In genomic region chr19:21835429-21835809, GRCh38 we compare ENCODE assay signal across 8 cellular contexts. TPM values are rescaled to one million over a fixed set of nuclear protein-coding genes. Genes with fewer than 3 reads are reported as not detected.
DNase-seq lines count a peak whose midpoint lies in the region; ATAC-seq and TF ChIP-seq lines count a peak whose summit lies in the region.

No MANE protein-coding gene starts in this region.

- H3K27ac Mint-ChIP-seq in CD14-positive monocyte (peak overlapping the region; percentile 98 to 100 (median 99)), nephron progenitor cell (peak overlapping the region; percentile 100)

- H3K27me3 ChIP-seq in MG63 (no peaks in the 10 kb centered on the region), dorsolateral prefrontal cortex (no peaks in the 10 kb centered on the region)

- H3K9me3 ChIP-seq in MG63: no peaks in the 10 kb centered on the region

- intact Hi-C loops in CD14-positive monocyte (cut with micrococcal nuclease) (loop anchor here (5.0 to 10.0 kb wide), 3 partner anchors 68 to 821 kb away; partner anchors contain the start of gene ZNF100 (in 2 of the 2)), dorsolateral prefrontal cortex (cut with DNase I) (loop anchor here in 1 of 2 donors (5.0 kb wide), 1 partner anchor 328 kb away; the partner anchor contains the start of gene ZNF429), sciatic nerve (cut with DNase I) (no loop called here)

- H3K4me1 Mint-ChIP-seq in CD14-positive monocyte: peaks cover 4% of the 10 kb centered on the region
- H3K4me1 Mint-ChIP-seq in nephron progenitor cell: peaks cover 23% of the 10 kb centered on the region

- H3K4me3 ChIP-seq in MG63: peak overlapping the region; percentile 35
- peak overlapping the region; percentile 57 to 92 (median 80) for H3K4me3 ChIP-seq in dorsolateral prefrontal cortex

- H3K9me3 Mint-ChIP-seq in CD14-positive monocyte: peaks cover 18 to 43% (median 39%) of the 10 kb centered on the region in 7 donors
- peaks cover 59% of the 10 kb centered on the region for H3K9me3 Mint-ChIP-seq in nephron progenitor cell

- H3K36me3 ChIP-seq in MG63: no peaks in the 10 kb centered on the region

- no peak for ATAC-seq in GM18868 (IDR thresholded peaks at IDR 0.05; ENCODE audit: unreplicated experiment)
- no peak for ATAC-seq in sciatic nerve
- ATAC-seq in GM21737 (IDR thresholded peaks at IDR 0.05; ENCODE audit: unreplicated experiment): no peak

- H3K4me3 Mint-ChIP-seq in CD14-positive monocyte: peak overlapping the region; percentile 98 to 99
- peak overlapping the region; percentile 99 for H3K4me3 Mint-ChIP-seq in nephron progenitor cell

- H3K27ac ChIP-seq in dorsolateral prefrontal cortex: peak overlapping the region; percentile 32 to 97 (median 90)

- H3K36me3 Mint-ChIP-seq in CD14-positive monocyte (peaks cover 15 to 38% of the 10 kb centered on the region in 2 donors), nephron progenitor cell (ENCODE audit: low read depth) (peaks cover 82% of the 10 kb centered on the region)

- TF ChIP-seq CTCF in CD14-positive monocyte (IDR thresholded peaks at IDR 0.05): no peak
- no peak for TF ChIP-seq CTCF in dorsolateral prefrontal cortex (IDR thresholded peaks at IDR 0.05 in 54 of 56, conservative IDR thresholded peaks at IDR 0.05 in 2 of 56; ENCODE audit: low read depth in 1 of 56, partially characterized antibody in 56 of 56)
- no peak for TF ChIP-seq CTCF in nephron progenitor cell (IDR thresholded peaks at IDR 0.05)

- no peak for DNase-seq in CD14-positive monocyte (ENCODE audit: low spot score)
- DNase-seq in MG63: no peak
- no peak for DNase-seq in dorsolateral prefrontal cortex
- no peak for DNase-seq in nephron progenitor cell
- no peak for DNase-seq in sciatic nerve (ENCODE audit: low spot score)
- no peak for DNase-seq in DMS53 treated with DMSO at 0.1 percent for 48 hours (lab: John Stamatoyannopoulos, UW; ENCODE audit: unreplicated experiment)

- peaks cover 0 to 3% (median 0%) of the 10 kb centered on the region in 3 donors for H3K27me3 Mint-ChIP-seq in CD14-positive monocyte (ENCODE audit: low read depth in 3 of 3)
- peaks cover 9% of the 10 kb centered on the region for H3K27me3 Mint-ChIP-seq in nephron progenitor cell (ENCODE audit: low read depth, poor library complexity)

RNA-seq across cellular contexts. Expression of gene ZNF43, which starts 0.6 kb away (rescaled TPM):
- 1 to 10 TPM; 1.1 to 3.0 TPM for polyA plus RNA-seq in CD14-positive monocyte
- total RNA-seq in MG63 (2014; rRNA removed; shearing (Covaris generic); ENCODE audit: low replicate concordance): 0.99 and 1.0 TPM in 2 replicates
- total RNA-seq in dorsolateral prefrontal cortex (10 to 100 TPM; 10.9 to 29.1 (median 19.4) TPM), sciatic nerve (19.3 TPM)
